8 cellular contexts compared by ENCODE assay signal in the genomic region with DNA sequence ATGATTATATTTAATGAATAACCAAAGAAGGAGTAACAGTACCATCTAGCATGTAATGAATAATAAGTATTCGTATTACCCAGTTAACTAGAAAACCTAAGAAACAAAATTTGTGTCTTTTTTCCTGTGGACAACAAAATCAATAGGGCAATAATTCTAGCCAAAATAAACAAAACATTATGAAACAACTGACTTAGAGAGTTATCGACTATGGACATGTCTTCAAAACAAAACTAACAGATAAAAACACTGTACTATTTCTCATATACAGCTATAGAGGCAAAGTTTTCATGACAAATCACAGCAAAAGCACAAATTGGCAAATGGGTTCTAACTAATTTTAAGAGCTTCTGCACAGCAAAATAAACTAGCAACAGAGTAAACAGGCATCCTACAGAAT.
"Had no signal": no experiment of that assay in that cellular context is flagged by ENCODE, and none has a peak within 500 bp of the region (broad histone marks: within the 10 kb centered on the region; RNA-seq: fewer than 3 reads in every experiment).

No MANE protein-coding gene starts in this region.

- H3K4me2 ChIP-seq: GM23338, KMS-11 had no signal

- H2AFZ ChIP-seq: GM23338 had no signal

- ATAC-seq: GM23338 had no signal

- FAIRE-seq: H1, H54, HTR-8/SVneo had no signal

- H3K9ac ChIP-seq: KMS-11 had no signal

- H3K4me3 ChIP-seq: GM23338 had no signal

- H3K27ac ChIP-seq: KMS-11 had no signal

- DNase-seq: H9, HCEC 1CT, KBM-7 had no signal
